In the genomic region with DNA sequence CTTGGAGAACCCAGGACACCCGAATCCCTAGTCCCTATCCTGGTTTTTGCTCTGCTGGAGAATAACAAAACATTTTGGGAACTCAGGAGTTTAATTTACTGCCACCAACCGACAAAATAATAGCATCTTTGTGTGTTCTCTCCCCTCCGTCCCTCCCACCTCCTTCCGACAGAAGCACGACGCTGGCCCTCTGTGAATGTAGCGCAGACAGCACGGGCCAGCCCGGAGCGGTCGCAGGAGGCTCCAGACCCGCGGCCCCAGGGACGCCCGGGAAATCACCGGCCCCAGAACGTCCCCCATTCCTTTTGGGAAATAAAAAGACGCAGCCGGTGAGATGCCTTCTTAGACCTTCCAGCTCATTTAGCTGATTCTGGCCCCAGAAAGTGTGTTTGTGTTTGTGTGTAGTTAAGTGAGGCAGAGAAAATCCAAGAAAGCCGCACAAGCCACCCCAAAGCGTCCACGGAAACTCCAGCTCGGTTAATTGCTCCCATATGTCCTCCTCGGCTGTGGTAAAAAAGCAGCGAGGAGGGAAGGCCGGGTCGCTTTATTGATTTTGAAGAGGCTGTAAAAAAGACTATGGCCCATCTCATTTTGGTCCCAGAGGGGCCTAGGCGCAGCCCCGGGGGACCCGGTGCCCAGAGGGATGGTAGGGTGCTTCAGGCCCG, we compare ENCODE assay signal across 8 cellular contexts. TPM values are rescaled to one million over a fixed set of nuclear protein-coding genes. Genes with fewer than 3 reads are reported as not detected.
A peak's percentile ranks its signal among the peaks of the same experiment; 100 is the strongest.
DNase-seq lines count a peak whose midpoint lies in the region; ATAC-seq lines count a peak whose summit lies in the region.

No MANE protein-coding gene starts in this region.

- no peak for ATAC-seq in activated T-helper 17 cell treated with anti-CD3 and anti-CD28 coated beads, Interleukin-2, amount 50 U/mL, for 72 hours (replicated peaks)
- ATAC-seq in Right ventricle myocardium inferior = peak; percentile 71
- ATAC-seq in GM18498 (IDR thresholded peaks at IDR 0.05; ENCODE audit: unreplicated experiment) = no peak

- H3K4me1 Mint-ChIP-seq in activated T-helper 17 cell treated with anti-CD3 and anti-CD28 coated beads, Interleukin-2, amount 50 U/mL, for 72 hours = peaks cover 15% of the 10 kb centered on the region

- DNase-seq in DMS 273 treated with DMSO at 0.1 percent for 48 hours (lab: John Stamatoyannopoulos, UW) = peak; percentile 43
- DNase-seq in HT-29 (ENCODE audit: low spot score) = peak; percentile 73
- peak; percentile 77 for DNase-seq in Right ventricle myocardium inferior (ENCODE audit: missing footprints)
- DNase-seq in occipital lobe (lab: John Stamatoyannopoulos, UW) = peak; percentile 30
- DNase-seq in NCI-H1930 (lab: John Stamatoyannopoulos, UW) = no peak
- DNase-seq in NCI-H345 (lab: John Stamatoyannopoulos, UW) = no peak

- H3K27ac Mint-ChIP-seq in activated T-helper 17 cell treated with anti-CD3 and anti-CD28 coated beads, Interleukin-2, amount 50 U/mL, for 72 hours = no peak overlapping the region

- intact Hi-C loops in Right ventricle myocardium inferior (cut with DNase I) = loop anchor here (2.0 to 5.0 kb wide), 2 partner anchors 63 to 66 kb away; no protein-coding TSS in a partner anchor

- H3K27me3 Mint-ChIP-seq in activated T-helper 17 cell treated with anti-CD3 and anti-CD28 coated beads, Interleukin-2, amount 50 U/mL, for 72 hours = peaks cover 18% of the 10 kb centered on the region

- peak overlapping the region; percentile 87 for H3K4me3 Mint-ChIP-seq in activated T-helper 17 cell treated with anti-CD3 and anti-CD28 coated beads, Interleukin-2, amount 50 U/mL, for 72 hours

- H3K9me3 Mint-ChIP-seq in activated T-helper 17 cell treated with anti-CD3 and anti-CD28 coated beads, Interleukin-2, amount 50 U/mL, for 72 hours = no peaks in the 10 kb centered on the region

- H3K36me3 Mint-ChIP-seq in activated T-helper 17 cell treated with anti-CD3 and anti-CD28 coated beads, Interleukin-2, amount 50 U/mL, for 72 hours (ENCODE audit: low read depth) = no peaks in the 10 kb centered on the region

RNA-seq across cellular contexts. Expression of a gene that starts 0.6 kb away (rescaled TPM):
- total RNA-seq in HT-29 (2014; rRNA removed; shearing (Covaris generic)) = 16.1 and 18.6 TPM in 2 replicates
- 1 to 10 TPM; 1.4 to 1.7 TPM for total RNA-seq in activated T-helper 17 cell treated with anti-CD3 and anti-CD28 coated beads, Interleukin-2, amount 50 U/mL, for 72 hours
- 62.4 TPM for total RNA-seq in Right ventricle myocardium inferior
- total RNA-seq in occipital lobe = 8.9 TPM

Comparison
In these comparisons a context has a peak if more than half of its experiments do, and no peak if none do; other contexts are left out.
1. DNase-seq: peak in DMS 273 treated with DMSO at 0.1 percent for 48 hours (single experiment), HT-29 (single experiment), Right ventricle myocardium inferior (single experiment) and occipital lobe (single experiment); none in NCI-H1930 (0 of 2) and NCI-H345 (single experiment).